In the genomic region with DNA sequence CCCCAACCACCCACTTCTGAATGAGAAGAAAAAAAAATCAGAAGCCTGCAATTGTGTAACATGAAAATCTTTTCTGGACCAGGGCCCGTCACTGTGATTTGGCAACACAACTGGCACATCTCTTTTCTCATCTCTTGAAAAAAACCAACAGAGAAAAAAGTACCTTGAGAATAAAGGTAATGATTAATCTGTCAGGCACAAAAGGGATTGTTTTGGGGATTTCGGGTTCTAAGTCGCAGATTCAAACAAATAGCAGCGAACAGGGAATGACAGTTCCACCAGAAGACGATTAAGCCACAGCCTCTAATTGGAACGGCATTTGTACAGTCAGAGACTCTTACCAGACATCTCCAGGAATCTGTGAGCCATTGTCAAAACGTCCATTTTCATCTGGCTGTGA, we compare ENCODE assay signal across 16 cellular contexts. TPM values are rescaled to one million over a fixed set of nuclear protein-coding genes. Genes with fewer than 3 reads are reported as not detected.
A peak's percentile ranks its signal among the peaks of the same experiment; 100 is the strongest.
DNase-seq lines count a peak whose midpoint lies in the region; ATAC-seq, FAIRE-seq and TF ChIP-seq lines count a peak whose summit lies in the region.
"Had no signal": no experiment of that assay in that cellular context is flagged by ENCODE, and none has a peak within 500 bp of the region (broad histone marks: within the 10 kb centered on the region; RNA-seq: fewer than 3 reads in every experiment).

A gene with protein sequence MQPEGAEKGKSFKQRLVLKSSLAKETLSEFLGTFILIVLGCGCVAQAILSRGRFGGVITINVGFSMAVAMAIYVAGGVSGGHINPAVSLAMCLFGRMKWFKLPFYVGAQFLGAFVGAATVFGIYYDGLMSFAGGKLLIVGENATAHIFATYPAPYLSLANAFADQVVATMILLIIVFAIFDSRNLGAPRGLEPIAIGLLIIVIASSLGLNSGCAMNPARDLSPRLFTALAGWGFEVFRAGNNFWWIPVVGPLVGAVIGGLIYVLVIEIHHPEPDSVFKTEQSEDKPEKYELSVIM (plus strand): TSS at position 276 of the 400 bp plus-strand sequence. CDS start 185 bp downstream, outside the sequence.

- ATAC-seq in GM12878: peak; percentile 52
- ATAC-seq in activated T-cell treated with anti-CD3 and anti-CD28 coated beads, Interleukin-2, amount 50 U/mL, for 4 hours: no peak

- in situ Hi-C loops in GM12878 (cut with MboI): no loop called here

- H3K36me3 ChIP-seq in GM12878 (ENCODE audit: control insufficient read depth in 2 of 2, insufficient read depth in 2 of 2, low read length in 1 of 2) (no peaks in the 10 kb centered on the region), skeletal muscle tissue (ENCODE audit: control insufficient read depth in 3 of 3, insufficient read depth in 3 of 3, low read length in 3 of 3) (no peaks in the 10 kb centered on the region)
- H3K36me3 ChIP-seq: esophagus squamous epithelium, HAP-1 had no signal

- POLR2A ChIA-PET in GM12878 (lab: Charles Lee): no interaction called here

- H3K9me3 ChIP-seq in GM12878 (replicated peaks; ENCODE audit: control insufficient read depth, insufficient read depth, low read length) (no peaks in the 10 kb centered on the region), skeletal muscle tissue (ENCODE audit: control insufficient read depth in 3 of 3, low read length in 3 of 3) (no peaks in the 10 kb centered on the region)
- H3K9me3 ChIP-seq: esophagus squamous epithelium, HAP-1 had no signal

- H3K27me3 Mint-ChIP-seq in activated T-cell treated with anti-CD3 and anti-CD28 coated beads, Interleukin-2, amount 50 U/mL, for 4 hours (ENCODE audit: low read depth): peaks cover 20% of the 10 kb centered on the region

- H4K20me1 ChIP-seq in GM12878 (ENCODE audit: control insufficient read depth, insufficient read depth): no peaks in the 10 kb centered on the region

- DNase-seq in GM12878 (ENCODE audit: low read depth, low spot score): no peak
- peak in 1 of 2 donors; percentile 19 for DNase-seq in lower leg skin (ENCODE audit: low spot score in 2 of 2)
- no peak for DNase-seq in A172 (ENCODE audit: low spot score)
- no peak for DNase-seq in NCI-H1048 (lab: John Stamatoyannopoulos, UW)
- DNase-seq in T-helper 1 cell: no peak
- DNase-seq in activated T-cell treated with anti-CD3 and anti-CD28 coated beads, Interleukin-2, amount 50 U/mL, for 4 hours: no peak
- DNase-seq: effector CD8-positive, alpha-beta T cell; esophagus squamous epithelium; NCI-H1436; NCI-H524 treated with DMSO at 0.1 percent for 48 hours had no signal

- H3K4me2 ChIP-seq in GM12878 (ENCODE audit: control insufficient read depth, insufficient read depth): no peak within 1 kb of the TSS

- H3K4me1 ChIP-seq in GM12878 (ENCODE audit: control insufficient read depth, insufficient read depth, low read length): no peaks in the 10 kb centered on the region
- no peaks in the 10 kb centered on the region for H3K4me1 ChIP-seq in skeletal muscle tissue (ENCODE audit: control insufficient read depth in 3 of 3, insufficient read depth in 3 of 3, low read length in 3 of 3)
- H3K4me1 ChIP-seq: HAP-1 had no signal

- TF ChIP-seq RAD21 in GM12878 (IDR thresholded peaks at IDR 0.05; ENCODE audit: insufficient read depth, low read depth, low read length): no peak

- no TSS peak for BruUV-seq in GM12878 (replicated peaks; lab: Mats Ljungman, UMichigan)

- H3K4me1 Mint-ChIP-seq in activated T-cell treated with anti-CD3 and anti-CD28 coated beads, Interleukin-2, amount 50 U/mL, for 4 hours (ENCODE audit: low read depth): no peaks in the 10 kb centered on the region

- H3K27me3 ChIP-seq in GM12878 (replicated peaks in 1 of 2; ENCODE audit: control insufficient read depth in 2 of 2, insufficient read depth in 2 of 2, low read length in 1 of 2): peaks cover 0 to 11% of the 10 kb centered on the region in 2 experiments; a peak in 1 of 4 replicates
- H3K27me3 ChIP-seq in skeletal muscle tissue (ENCODE audit: control insufficient read depth in 3 of 3, insufficient read depth in 3 of 3, low read length in 3 of 3): peaks cover 0 to 4% (median 2%) of the 10 kb centered on the region in 3 donors
- H3K27me3 ChIP-seq: esophagus squamous epithelium had no signal

- FAIRE-seq in GM12878 (lab: Jason Lieb, UNC): no peak

- H3K4me3 Mint-ChIP-seq in activated T-cell treated with anti-CD3 and anti-CD28 coated beads, Interleukin-2, amount 50 U/mL, for 4 hours: no peak within 1 kb of the TSS
- H3K4me3 Mint-ChIP-seq: activated naive CD8-positive, alpha-beta T cell had no signal

- WGBS in GM12878 (ENCODE audit: insufficient coverage, insufficient replicate concordance, low lambda C conversion rate, missing lambda C conversion rate): 15% methylated on average over 7 of the region's 7 CpGs
- WGBS in lower leg skin, 2 donors: 41 to 51% methylated on average over 7 of the region's 7 CpGs

- H3K9ac ChIP-seq in GM12878 (ENCODE audit: control insufficient read depth, insufficient read depth, low read length) (no peak within 1 kb of the TSS), skeletal muscle tissue (ENCODE audit: low read depth in 1 of 3, low read length in 3 of 3) (no peak within 1 kb of the TSS)

- intact Hi-C loops in GM12878 (cut with micrococcal nuclease; ENCODE audit: unreplicated experiment) (no loop called here), lower leg skin (cut with DNase I; ENCODE audit: low total_unique reads) (no loop called here)

- H2AFZ ChIP-seq in GM12878 (ENCODE audit: control insufficient read depth, low read depth, low read length): no peak within 1 kb of the TSS

- peak within 1 kb of the TSS; percentile 30 for H3K4me3 ChIP-seq in GM08714 (ENCODE audit: low read length)
- no peak within 1 kb of the TSS for H3K4me3 ChIP-seq in GM12878
- no peak within 1 kb of the TSS for H3K4me3 ChIP-seq in lower leg skin (ENCODE audit: low read depth, poor library complexity, severe bottlenecking)
- no peak within 1 kb of the TSS for H3K4me3 ChIP-seq in skeletal muscle tissue (ENCODE audit: low read length in 3 of 3)
- H3K4me3 ChIP-seq: esophagus squamous epithelium, HAP-1 had no signal

- H3K27ac ChIP-seq in GM12878 (ENCODE audit: control insufficient read depth, insufficient read depth) (no peak within 1 kb of the TSS), skeletal muscle tissue (ENCODE audit: low read depth, low read length) (peak within 1 kb of the TSS; percentile 21)

- SMC1A ChIA-PET in GM12878 (lab: Charles Lee; ENCODE audit: uncharacterized antibody, unreplicated experiment): interaction anchor here (0.6 kb wide), 1 partner anchor 39 kb away, joined by 3 read pairs; no protein-coding TSS in a partner anchor

- no peak for TF ChIP-seq EP300 in GM12878 (IDR thresholded peaks at IDR 0.05; ENCODE audit: borderline replicate concordance in 1 of 2, control insufficient read depth in 1 of 2, low read depth in 2 of 2, low read length in 2 of 2)

- CTCF ChIA-PET in GM12878 (lab: Yijun Ruan, JAX): interaction anchor here (1.3 kb wide), 1 partner anchor 10 kb away, joined by 4 read pairs; no protein-coding TSS in a partner anchor

- RAD21 ChIA-PET in GM12878 (lab: Charles Lee; ENCODE audit: unreplicated experiment): no interaction called here

- H3K79me2 ChIP-seq in GM12878 (ENCODE audit: control insufficient read depth, insufficient read depth, low read length): no peaks in the 10 kb centered on the region

- TF ChIP-seq CTCF in GM12878 (IDR thresholded peaks at IDR 0.05 in 2 of 3, conservative IDR thresholded peaks at IDR 0.05 in 1 of 3; ENCODE audit: control insufficient read depth in 2 of 3, extremely low read depth in 1 of 3, insufficient read depth in 1 of 3, low read depth in 3 of 3, low read length in 3 of 3) (no peak), lower leg skin (IDR thresholded peaks at IDR 0.05) (no peak)

- TF ChIP-seq POLR2A in GM12878 (IDR thresholded peaks at IDR 0.05; ENCODE audit: low read depth, low read length): no peak
- TF ChIP-seq POLR2A in lower leg skin (IDR thresholded peaks at IDR 0.05): no peak

- H3K36me3 Mint-ChIP-seq in activated T-cell treated with anti-CD3 and anti-CD28 coated beads, Interleukin-2, amount 50 U/mL, for 4 hours (ENCODE audit: insufficient read depth): no peaks in the 10 kb centered on the region
- H3K36me3 Mint-ChIP-seq: activated naive CD8-positive, alpha-beta T cell had no signal

- H3K9me3 Mint-ChIP-seq in activated T-cell treated with anti-CD3 and anti-CD28 coated beads, Interleukin-2, amount 50 U/mL, for 4 hours: no peaks in the 10 kb centered on the region

TF ChIP-seq in GM12878, 131 proteins besides CTCF, POLR2A, EP300 and RAD21:
- peak; percentile 45 for TF ChIP-seq RELA (IDR thresholded peaks at IDR 0.05; ENCODE audit: borderline replicate concordance, partially characterized antibody)
- no peak for TF ChIP-seq SPI1 (IDR thresholded peaks at IDR 0.05; ENCODE audit: borderline replicate concordance, insufficient read depth, low read depth, low read length)

RNA-seq across cellular contexts. Expression of the gene that starts here (rescaled TPM):
- 0.19 TPM in 1 of 2 replicates, not detected in the other for total RNA-seq in GM12878 (2013; cell fraction: nucleolus; rRNA removed)
- total RNA-seq in GM12878 (2014; rRNA removed) (0.06 and 0.22 TPM in 2 replicates), GM12878 (2014; rRNA removed; fragmentation: Illumina TruSeq; extraction: Trizol) (0.23 and 0.36 TPM in 2 replicates), GM12878 (2021) (0.37 and 0.41 TPM in 2 replicates), lower leg skin (10 to 100 TPM; 22.6 to 75.8 (median 38.1) TPM), skeletal muscle tissue (2.1 TPM)
- 0.10 TPM for polyA plus RNA-seq in GM12878 (2011; ENCODE audit: low read depth)
- polyA plus RNA-seq in GM12878 (2011; rRNA removed) (3.0 and 3.8 TPM in 2 replicates), GM12878 (2014; fragmentation: Illumina TruSeq; extraction: Trizol) (0.17 and 0.32 TPM in 2 replicates), GM12878 (2014; fragmentation: Nextera tagmentation; extraction: Ambion mirVana) (under 1 TPM; 0.05 to 0.15 TPM), GM12878 (2014; rRNA removed) (0.11 and 0.15 TPM in 2 replicates), GM12878 (2016; fragmentation: Nextera tagmentation; extraction: Ambion mirVana) (under 1 TPM; 0.19 to 0.25 TPM)
- polyA plus RNA-seq in GM12878 (2011; cell fraction: cytosol; rRNA removed): 1.5 and 1.8 TPM in 2 replicates
- 1.4 and 2.2 TPM in 2 replicates for polyA plus RNA-seq in GM12878 (2011; cell fraction: nucleus; rRNA removed)
- polyA plus RNA-seq in GM12878 (2012): 0.11 and 0.18 TPM in 2 replicates
- polyA minus RNA-seq in GM12878 (2011; rRNA and poly(A)+ RNA removed): 3.3 and 3.8 TPM in 2 replicates
- 0.52 and 0.67 TPM in 2 replicates for polyA minus RNA-seq in GM12878 (2011; cell fraction: cytosol; rRNA and poly(A)+ RNA removed)
- polyA minus RNA-seq in GM12878 (2011; cell fraction: nucleus; rRNA and poly(A)+ RNA removed): 1.1 and 1.2 TPM in 2 replicates
- total RNA-seq in A172 (2014; rRNA removed; shearing (Covaris generic)): not detected in 2 replicates
- total RNA-seq in activated T-cell treated with anti-CD3 and anti-CD28 coated beads, Interleukin-2, amount 50 U/mL, for 4 hours: under 1 TPM; 0.26 to 0.99 (median 0.60) TPM
- total RNA-seq: chondrocyte, glomerular endothelial cell had no signal
